2 cellular contexts compared by ENCODE assay signal in the genomic region with DNA sequence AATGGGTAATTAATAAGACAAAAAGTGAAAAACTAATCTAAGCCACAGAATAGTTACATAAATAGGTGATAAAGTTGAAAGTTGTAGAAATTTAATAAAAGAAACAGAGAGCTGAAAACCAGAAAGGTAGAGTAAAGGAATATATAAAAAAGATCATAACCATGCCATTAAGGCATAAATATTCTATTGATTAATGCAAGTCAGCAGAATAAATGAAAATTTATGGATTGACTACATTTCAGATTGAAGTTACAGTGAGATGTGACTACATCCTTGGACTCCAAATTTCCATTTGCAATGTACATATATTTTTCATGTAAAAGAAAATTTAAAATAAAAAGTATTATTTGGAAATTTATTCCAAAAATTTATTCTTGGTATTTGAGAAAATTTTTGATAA.
TF ChIP-seq lines count a peak whose summit lies in the region.

No MANE protein-coding gene starts in this region.

TF ChIP-seq in GM23338, 12 proteins besides CTCF, POLR2A, EP300 and RAD21 (continues in another document):
- TF ChIP-seq EZH2phosphoT487 (IDR thresholded peaks at IDR 0.05; ENCODE audit: unreplicated experiment) (no peak), ZNF114 (CRISPR knock-in tag; IDR thresholded peaks at IDR 0.05) (no peak), POLR2AphosphoS5 (IDR thresholded peaks at IDR 0.05; ENCODE audit: low read depth) (no peak), STAT1 (IDR thresholded peaks at IDR 0.05; ENCODE audit: unreplicated experiment) (no peak), JUNB (IDR thresholded peaks at IDR 0.05; ENCODE audit: unreplicated experiment) (no peak), CREB1 (CRISPR knock-in tag; IDR thresholded peaks at IDR 0.05; ENCODE audit: low read depth) (no peak), NANOG (IDR thresholded peaks at IDR 0.05; ENCODE audit: borderline replicate concordance) (no peak)
- TF ChIP-seq, protein P1, sequence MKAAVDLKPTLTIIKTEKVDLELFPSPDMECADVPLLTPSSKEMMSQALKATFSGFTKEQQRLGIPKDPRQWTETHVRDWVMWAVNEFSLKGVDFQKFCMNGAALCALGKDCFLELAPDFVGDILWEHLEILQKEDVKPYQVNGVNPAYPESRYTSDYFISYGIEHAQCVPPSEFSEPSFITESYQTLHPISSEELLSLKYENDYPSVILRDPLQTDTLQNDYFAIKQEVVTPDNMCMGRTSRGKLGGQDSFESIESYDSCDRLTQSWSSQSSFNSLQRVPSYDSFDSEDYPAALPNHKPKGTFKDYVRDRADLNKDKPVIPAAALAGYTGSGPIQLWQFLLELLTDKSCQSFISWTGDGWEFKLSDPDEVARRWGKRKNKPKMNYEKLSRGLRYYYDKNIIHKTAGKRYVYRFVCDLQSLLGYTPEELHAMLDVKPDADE (IDR thresholded peaks at IDR 0.05) = no peak
- TF ChIP-seq, protein P2, sequence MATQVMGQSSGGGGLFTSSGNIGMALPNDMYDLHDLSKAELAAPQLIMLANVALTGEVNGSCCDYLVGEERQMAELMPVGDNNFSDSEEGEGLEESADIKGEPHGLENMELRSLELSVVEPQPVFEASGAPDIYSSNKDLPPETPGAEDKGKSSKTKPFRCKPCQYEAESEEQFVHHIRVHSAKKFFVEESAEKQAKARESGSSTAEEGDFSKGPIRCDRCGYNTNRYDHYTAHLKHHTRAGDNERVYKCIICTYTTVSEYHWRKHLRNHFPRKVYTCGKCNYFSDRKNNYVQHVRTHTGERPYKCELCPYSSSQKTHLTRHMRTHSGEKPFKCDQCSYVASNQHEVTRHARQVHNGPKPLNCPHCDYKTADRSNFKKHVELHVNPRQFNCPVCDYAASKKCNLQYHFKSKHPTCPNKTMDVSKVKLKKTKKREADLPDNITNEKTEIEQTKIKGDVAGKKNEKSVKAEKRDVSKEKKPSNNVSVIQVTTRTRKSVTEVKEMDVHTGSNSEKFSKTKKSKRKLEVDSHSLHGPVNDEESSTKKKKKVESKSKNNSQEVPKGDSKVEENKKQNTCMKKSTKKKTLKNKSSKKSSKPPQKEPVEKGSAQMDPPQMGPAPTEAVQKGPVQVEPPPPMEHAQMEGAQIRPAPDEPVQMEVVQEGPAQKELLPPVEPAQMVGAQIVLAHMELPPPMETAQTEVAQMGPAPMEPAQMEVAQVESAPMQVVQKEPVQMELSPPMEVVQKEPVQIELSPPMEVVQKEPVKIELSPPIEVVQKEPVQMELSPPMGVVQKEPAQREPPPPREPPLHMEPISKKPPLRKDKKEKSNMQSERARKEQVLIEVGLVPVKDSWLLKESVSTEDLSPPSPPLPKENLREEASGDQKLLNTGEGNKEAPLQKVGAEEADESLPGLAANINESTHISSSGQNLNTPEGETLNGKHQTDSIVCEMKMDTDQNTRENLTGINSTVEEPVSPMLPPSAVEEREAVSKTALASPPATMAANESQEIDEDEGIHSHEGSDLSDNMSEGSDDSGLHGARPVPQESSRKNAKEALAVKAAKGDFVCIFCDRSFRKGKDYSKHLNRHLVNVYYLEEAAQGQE (IDR thresholded peaks at IDR 0.05; ENCODE audit: unreplicated experiment) = no peak
- TF ChIP-seq, protein P3, sequence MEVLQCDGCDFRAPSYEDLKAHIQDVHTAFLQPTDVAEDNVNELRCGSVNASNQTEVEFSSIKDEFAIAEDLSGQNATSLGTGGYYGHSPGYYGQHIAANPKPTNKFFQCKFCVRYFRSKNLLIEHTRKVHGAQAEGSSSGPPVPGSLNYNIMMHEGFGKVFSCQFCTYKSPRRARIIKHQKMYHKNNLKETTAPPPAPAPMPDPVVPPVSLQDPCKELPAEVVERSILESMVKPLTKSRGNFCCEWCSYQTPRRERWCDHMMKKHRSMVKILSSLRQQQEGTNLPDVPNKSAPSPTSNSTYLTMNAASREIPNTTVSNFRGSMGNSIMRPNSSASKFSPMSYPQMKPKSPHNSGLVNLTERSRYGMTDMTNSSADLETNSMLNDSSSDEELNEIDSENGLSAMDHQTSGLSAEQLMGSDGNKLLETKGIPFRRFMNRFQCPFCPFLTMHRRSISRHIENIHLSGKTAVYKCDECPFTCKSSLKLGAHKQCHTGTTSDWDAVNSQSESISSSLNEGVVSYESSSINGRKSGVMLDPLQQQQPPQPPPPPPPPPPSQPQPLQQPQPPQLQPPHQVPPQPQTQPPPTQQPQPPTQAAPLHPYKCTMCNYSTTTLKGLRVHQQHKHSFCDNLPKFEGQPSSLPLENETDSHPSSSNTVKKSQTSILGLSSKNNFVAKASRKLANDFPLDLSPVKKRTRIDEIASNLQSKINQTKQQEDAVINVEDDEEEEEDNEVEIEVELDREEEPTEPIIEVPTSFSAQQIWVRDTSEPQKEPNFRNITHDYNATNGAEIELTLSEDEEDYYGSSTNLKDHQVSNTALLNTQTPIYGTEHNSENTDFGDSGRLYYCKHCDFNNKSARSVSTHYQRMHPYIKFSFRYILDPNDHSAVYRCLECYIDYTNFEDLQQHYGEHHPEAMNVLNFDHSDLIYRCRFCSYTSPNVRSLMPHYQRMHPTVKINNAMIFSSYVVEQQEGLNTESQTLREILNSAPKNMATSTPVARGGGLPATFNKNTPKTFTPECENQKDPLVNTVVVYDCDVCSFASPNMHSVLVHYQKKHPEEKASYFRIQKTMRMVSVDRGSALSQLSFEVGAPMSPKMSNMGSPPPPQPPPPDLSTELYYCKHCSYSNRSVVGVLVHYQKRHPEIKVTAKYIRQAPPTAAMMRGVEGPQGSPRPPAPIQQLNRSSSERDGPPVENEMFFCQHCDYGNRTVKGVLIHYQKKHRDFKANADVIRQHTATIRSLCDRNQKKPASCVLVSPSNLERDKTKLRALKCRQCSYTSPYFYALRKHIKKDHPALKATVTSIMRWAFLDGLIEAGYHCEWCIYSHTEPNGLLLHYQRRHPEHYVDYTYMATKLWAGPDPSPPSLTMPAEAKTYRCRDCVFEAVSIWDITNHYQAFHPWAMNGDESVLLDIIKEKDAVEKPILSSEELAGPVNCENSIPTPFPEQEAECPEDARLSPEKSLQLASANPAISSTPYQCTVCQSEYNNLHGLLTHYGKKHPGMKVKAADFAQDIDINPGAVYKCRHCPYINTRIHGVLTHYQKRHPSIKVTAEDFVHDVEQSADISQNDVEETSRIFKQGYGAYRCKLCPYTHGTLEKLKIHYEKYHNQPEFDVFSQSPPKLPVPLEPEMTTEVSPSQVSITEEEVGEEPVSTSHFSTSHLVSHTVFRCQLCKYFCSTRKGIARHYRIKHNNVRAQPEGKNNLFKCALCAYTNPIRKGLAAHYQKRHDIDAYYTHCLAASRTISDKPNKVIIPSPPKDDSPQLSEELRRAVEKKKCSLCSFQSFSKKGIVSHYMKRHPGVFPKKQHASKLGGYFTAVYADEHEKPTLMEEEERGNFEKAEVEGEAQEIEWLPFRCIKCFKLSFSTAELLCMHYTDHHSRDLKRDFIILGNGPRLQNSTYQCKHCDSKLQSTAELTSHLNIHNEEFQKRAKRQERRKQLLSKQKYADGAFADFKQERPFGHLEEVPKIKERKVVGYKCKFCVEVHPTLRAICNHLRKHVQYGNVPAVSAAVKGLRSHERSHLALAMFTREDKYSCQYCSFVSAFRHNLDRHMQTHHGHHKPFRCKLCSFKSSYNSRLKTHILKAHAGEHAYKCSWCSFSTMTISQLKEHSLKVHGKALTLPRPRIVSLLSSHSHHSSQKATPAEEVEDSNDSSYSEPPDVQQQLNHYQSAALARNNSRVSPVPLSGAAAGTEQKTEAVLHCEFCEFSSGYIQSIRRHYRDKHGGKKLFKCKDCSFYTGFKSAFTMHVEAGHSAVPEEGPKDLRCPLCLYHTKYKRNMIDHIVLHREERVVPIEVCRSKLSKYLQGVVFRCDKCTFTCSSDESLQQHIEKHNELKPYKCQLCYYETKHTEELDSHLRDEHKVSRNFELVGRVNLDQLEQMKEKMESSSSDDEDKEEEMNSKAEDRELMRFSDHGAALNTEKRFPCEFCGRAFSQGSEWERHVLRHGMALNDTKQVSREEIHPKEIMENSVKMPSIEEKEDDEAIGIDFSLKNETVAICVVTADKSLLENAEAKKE (CRISPR knock-in tag; IDR thresholded peaks at IDR 0.05) = no peak

TF ChIP-seq in H1, 55 proteins besides CTCF, POLR2A, EP300 and RAD21 (continues in another document):
- no peak for TF ChIP-seq SRF (IDR thresholded peaks at IDR 0.05; ENCODE audit: low read depth, low read length)
- TF ChIP-seq BCL11A (IDR thresholded peaks at IDR 0.05; ENCODE audit: low read depth in 2 of 2, low read length in 2 of 2) = no peak
- TF ChIP-seq, protein P4, sequence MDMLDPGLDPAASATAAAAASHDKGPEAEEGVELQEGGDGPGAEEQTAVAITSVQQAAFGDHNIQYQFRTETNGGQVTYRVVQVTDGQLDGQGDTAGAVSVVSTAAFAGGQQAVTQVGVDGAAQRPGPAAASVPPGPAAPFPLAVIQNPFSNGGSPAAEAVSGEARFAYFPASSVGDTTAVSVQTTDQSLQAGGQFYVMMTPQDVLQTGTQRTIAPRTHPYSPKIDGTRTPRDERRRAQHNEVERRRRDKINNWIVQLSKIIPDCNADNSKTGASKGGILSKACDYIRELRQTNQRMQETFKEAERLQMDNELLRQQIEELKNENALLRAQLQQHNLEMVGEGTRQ (IDR thresholded peaks at IDR 0.05; ENCODE audit: low read length) = no peak
- TF ChIP-seq JUND (IDR thresholded peaks at IDR 0.05; ENCODE audit: low read length) = no peak
- no peak for TF ChIP-seq TEAD4 (IDR thresholded peaks at IDR 0.05; ENCODE audit: low read depth, low read length)
- TF ChIP-seq YY1 (IDR thresholded peaks at IDR 0.05; ENCODE audit: low read depth, low read length) = no peak
- no peak for TF ChIP-seq CTBP2 (IDR thresholded peaks at IDR 0.05; ENCODE audit: borderline replicate concordance, insufficient read depth, insufficient read length, low read length)
- TF ChIP-seq CBX5 (IDR thresholded peaks at IDR 0.05; ENCODE audit: low read depth, low read length) = no peak
- no peak for TF ChIP-seq SAP30 (IDR thresholded peaks at IDR 0.05; ENCODE audit: insufficient read depth, insufficient replicate concordance, low read length)
- no peak for TF ChIP-seq SIX5 (IDR thresholded peaks at IDR 0.05; ENCODE audit: low read depth, low read length)
- no peak for TF ChIP-seq CHD1 (IDR thresholded peaks at IDR 0.05; ENCODE audit: low read depth, low read length)
- TF ChIP-seq POU5F1 (IDR thresholded peaks at IDR 0.05; ENCODE audit: low read depth, low read length) = no peak
- TF ChIP-seq GABPA (IDR thresholded peaks at IDR 0.05; ENCODE audit: borderline replicate concordance, insufficient read depth, low read length) = no peak
- TF ChIP-seq EGR1 (IDR thresholded peaks at IDR 0.05; ENCODE audit: borderline replicate concordance, low read depth, low read length) = no peak
- TF ChIP-seq MAFK (IDR thresholded peaks at IDR 0.05; ENCODE audit: low read depth, low read length) = no peak
- TF ChIP-seq, protein P5, sequence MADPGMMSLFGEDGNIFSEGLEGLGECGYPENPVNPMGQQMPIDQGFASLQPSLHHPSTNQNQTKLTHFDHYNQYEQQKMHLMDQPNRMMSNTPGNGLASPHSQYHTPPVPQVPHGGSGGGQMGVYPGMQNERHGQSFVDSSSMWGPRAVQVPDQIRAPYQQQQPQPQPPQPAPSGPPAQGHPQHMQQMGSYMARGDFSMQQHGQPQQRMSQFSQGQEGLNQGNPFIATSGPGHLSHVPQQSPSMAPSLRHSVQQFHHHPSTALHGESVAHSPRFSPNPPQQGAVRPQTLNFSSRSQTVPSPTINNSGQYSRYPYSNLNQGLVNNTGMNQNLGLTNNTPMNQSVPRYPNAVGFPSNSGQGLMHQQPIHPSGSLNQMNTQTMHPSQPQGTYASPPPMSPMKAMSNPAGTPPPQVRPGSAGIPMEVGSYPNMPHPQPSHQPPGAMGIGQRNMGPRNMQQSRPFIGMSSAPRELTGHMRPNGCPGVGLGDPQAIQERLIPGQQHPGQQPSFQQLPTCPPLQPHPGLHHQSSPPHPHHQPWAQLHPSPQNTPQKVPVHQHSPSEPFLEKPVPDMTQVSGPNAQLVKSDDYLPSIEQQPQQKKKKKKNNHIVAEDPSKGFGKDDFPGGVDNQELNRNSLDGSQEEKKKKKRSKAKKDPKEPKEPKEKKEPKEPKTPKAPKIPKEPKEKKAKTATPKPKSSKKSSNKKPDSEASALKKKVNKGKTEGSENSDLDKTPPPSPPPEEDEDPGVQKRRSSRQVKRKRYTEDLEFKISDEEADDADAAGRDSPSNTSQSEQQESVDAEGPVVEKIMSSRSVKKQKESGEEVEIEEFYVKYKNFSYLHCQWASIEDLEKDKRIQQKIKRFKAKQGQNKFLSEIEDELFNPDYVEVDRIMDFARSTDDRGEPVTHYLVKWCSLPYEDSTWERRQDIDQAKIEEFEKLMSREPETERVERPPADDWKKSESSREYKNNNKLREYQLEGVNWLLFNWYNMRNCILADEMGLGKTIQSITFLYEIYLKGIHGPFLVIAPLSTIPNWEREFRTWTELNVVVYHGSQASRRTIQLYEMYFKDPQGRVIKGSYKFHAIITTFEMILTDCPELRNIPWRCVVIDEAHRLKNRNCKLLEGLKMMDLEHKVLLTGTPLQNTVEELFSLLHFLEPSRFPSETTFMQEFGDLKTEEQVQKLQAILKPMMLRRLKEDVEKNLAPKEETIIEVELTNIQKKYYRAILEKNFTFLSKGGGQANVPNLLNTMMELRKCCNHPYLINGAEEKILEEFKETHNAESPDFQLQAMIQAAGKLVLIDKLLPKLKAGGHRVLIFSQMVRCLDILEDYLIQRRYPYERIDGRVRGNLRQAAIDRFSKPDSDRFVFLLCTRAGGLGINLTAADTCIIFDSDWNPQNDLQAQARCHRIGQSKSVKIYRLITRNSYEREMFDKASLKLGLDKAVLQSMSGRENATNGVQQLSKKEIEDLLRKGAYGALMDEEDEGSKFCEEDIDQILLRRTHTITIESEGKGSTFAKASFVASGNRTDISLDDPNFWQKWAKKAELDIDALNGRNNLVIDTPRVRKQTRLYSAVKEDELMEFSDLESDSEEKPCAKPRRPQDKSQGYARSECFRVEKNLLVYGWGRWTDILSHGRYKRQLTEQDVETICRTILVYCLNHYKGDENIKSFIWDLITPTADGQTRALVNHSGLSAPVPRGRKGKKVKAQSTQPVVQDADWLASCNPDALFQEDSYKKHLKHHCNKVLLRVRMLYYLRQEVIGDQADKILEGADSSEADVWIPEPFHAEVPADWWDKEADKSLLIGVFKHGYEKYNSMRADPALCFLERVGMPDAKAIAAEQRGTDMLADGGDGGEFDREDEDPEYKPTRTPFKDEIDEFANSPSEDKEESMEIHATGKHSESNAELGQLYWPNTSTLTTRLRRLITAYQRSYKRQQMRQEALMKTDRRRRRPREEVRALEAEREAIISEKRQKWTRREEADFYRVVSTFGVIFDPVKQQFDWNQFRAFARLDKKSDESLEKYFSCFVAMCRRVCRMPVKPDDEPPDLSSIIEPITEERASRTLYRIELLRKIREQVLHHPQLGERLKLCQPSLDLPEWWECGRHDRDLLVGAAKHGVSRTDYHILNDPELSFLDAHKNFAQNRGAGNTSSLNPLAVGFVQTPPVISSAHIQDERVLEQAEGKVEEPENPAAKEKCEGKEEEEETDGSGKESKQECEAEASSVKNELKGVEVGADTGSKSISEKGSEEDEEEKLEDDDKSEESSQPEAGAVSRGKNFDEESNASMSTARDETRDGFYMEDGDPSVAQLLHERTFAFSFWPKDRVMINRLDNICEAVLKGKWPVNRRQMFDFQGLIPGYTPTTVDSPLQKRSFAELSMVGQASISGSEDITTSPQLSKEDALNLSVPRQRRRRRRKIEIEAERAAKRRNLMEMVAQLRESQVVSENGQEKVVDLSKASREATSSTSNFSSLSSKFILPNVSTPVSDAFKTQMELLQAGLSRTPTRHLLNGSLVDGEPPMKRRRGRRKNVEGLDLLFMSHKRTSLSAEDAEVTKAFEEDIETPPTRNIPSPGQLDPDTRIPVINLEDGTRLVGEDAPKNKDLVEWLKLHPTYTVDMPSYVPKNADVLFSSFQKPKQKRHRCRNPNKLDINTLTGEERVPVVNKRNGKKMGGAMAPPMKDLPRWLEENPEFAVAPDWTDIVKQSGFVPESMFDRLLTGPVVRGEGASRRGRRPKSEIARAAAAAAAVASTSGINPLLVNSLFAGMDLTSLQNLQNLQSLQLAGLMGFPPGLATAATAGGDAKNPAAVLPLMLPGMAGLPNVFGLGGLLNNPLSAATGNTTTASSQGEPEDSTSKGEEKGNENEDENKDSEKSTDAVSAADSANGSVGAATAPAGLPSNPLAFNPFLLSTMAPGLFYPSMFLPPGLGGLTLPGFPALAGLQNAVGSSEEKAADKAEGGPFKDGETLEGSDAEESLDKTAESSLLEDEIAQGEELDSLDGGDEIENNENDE (IDR thresholded peaks at IDR 0.05; ENCODE audit: insufficient replicate concordance, low read length) = no peak
- TF ChIP-seq TAF1 (IDR thresholded peaks at IDR 0.05; ENCODE audit: low read depth, low read length) = no peak
